In the genomic region with DNA sequence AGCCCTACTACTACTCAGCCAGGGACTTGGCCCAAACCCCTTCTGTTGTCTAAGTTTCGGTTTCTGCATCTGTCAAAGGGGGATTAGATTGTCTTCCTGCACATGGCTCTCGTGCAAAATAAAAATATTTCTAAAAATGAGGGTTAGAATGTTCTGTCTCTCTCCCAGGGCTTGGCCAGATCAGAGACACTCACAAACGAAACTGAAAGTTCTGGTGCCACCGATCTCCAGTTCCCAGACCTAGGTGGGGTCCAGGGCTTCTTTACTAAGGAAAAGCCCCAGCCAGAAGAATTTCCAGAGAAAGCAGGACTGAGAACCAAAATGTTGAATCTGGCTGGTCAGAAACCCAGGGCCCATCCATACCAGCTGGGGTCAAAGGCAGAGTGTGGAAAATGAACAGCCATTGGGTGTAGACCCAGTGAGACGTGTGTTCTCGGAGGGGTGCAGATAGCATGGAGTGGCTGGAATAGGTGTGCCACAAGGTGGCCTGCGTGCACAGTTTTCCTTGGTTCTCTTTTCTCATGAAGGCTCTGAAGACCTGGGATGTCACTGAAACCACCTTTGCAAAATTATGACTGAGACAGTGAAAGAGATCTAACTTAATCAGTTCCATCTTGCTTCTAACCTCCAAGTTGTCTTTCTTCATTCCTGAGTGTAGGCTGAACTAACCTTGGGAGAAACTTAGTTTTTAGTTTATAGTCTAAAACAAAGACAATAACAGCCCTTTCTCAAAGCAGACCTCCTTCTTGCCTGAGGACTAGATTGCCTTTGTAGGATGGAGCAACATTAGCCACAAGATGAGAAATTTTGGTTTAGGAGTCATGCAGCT, we compare ENCODE assay signal across 8 cellular contexts. TPM values are rescaled to one million over a fixed set of nuclear protein-coding genes. Genes with fewer than 3 reads are reported as not detected.
DNase-seq lines count a peak whose midpoint lies in the region; ATAC-seq and TF ChIP-seq lines count a peak whose summit lies in the region.

No MANE protein-coding gene starts in this region.

- no peaks in the 10 kb centered on the region for H3K9me3 Mint-ChIP-seq in Calu3 (ENCODE audit: low read depth, unreplicated experiment)
- H3K9me3 Mint-ChIP-seq in activated naive CD8-positive, alpha-beta T cell treated with anti-CD3 and anti-CD28 coated beads, Interleukin-2, amount 10 ng/mL, durations not matched to agents 7 days and 5 days, result no peaks in the 10 kb centered on the region

- ATAC-seq in activated naive CD8-positive, alpha-beta T cell treated with anti-CD3 and anti-CD28 coated beads, Interleukin-2, amount 10 ng/mL, durations not matched to agents 7 days and 5 days (ENCODE audit: low read depth), result peak; percentile 6
- no peak for ATAC-seq in GM18909 (IDR thresholded peaks at IDR 0.05; ENCODE audit: poor library complexity, unreplicated experiment)

- intact Hi-C loops in Calu3 (cut with micrococcal nuclease; ENCODE audit: unreplicated experiment), result no loop called here

- H4K20me1 ChIP-seq in Karpas-422 (ENCODE audit: insufficient read depth, low read depth, low read length), result no peaks in the 10 kb centered on the region

- CTCF ChIA-PET in Calu3 (lab: Charles Lee), result no interaction called here

- H3K4me3 ChIP-seq in Karpas-422 (ENCODE audit: low read length), result peak overlapping the region; percentile 5; the same call in 1 of the 2 replicates

- H3K27me3 ChIP-seq in Karpas-422 (ENCODE audit: low read length), result no peaks in the 10 kb centered on the region

- POLR2A ChIA-PET in activated naive CD8-positive, alpha-beta T cell treated with anti-CD3 and anti-CD28 coated beads, Interleukin-2, amount 10 ng/mL, durations not matched to agents 7 days and 5 days (lab: Charles Lee), result interaction anchor here (0.9 to 9.1 kb wide), 5 partner anchors 14 to 92 kb away, joined by 3 to 105 read pairs (median 9); partner anchors contain the start of genes MATR3 and PAIP2

- DNase-seq in Calu3 (peak; percentile 53), Karpas-422 (no peak), myocyte (ENCODE audit: low read depth) (peak; percentile 39), NCI-H187 (lab: John Stamatoyannopoulos, UW) (no peak), NCI-H2227 (lab: John Stamatoyannopoulos, UW; ENCODE audit: unreplicated experiment) (no peak), T-helper 9 cell (no peak)
- DNase-seq in activated naive CD8-positive, alpha-beta T cell treated with anti-CD3 and anti-CD28 coated beads, Interleukin-2, amount 10 ng/mL, durations not matched to agents 7 days and 5 days, result no peak

- no peaks in the 10 kb centered on the region for H3K9me2 ChIP-seq in Karpas-422 (replicated peaks; ENCODE audit: insufficient read depth, low read length)

- H3K36me3 ChIP-seq in Karpas-422 (ENCODE audit: insufficient read depth, low read length), result no peaks in the 10 kb centered on the region

- H2AFZ ChIP-seq in Karpas-422 (ENCODE audit: low read length), result no peak overlapping the region

- peaks cover under 1% of the 10 kb centered on the region; the same call in 1 of the 2 replicates for H3K79me2 ChIP-seq in Karpas-422 (ENCODE audit: low read length)

- peaks cover 6% of the 10 kb centered on the region for H3K36me3 Mint-ChIP-seq in Calu3 (ENCODE audit: insufficient read depth, unreplicated experiment)
- peaks cover 6% of the 10 kb centered on the region for H3K36me3 Mint-ChIP-seq in activated naive CD8-positive, alpha-beta T cell treated with anti-CD3 and anti-CD28 coated beads, Interleukin-2, amount 10 ng/mL, durations not matched to agents 7 days and 5 days

- H3K27ac ChIP-seq in Karpas-422 (ENCODE audit: low read length), result no peak overlapping the region; the same call in 1 of the 2 replicates

- BruUV-seq in Calu3 (replicated peaks; lab: Mats Ljungman, UMichigan), result no TSS peak

- H3K4me1 Mint-ChIP-seq in Calu3 (ENCODE audit: low read depth, unreplicated experiment), result peaks cover 29% of the 10 kb centered on the region
- peaks cover 53% of the 10 kb centered on the region for H3K4me1 Mint-ChIP-seq in activated naive CD8-positive, alpha-beta T cell treated with anti-CD3 and anti-CD28 coated beads, Interleukin-2, amount 10 ng/mL, durations not matched to agents 7 days and 5 days

- TF ChIP-seq CTCF in Calu3 (IDR thresholded peaks at IDR 0.05; ENCODE audit: unreplicated experiment), result peak; percentile 32

- H3K27me3 Mint-ChIP-seq in Calu3 (ENCODE audit: unreplicated experiment), result no peaks in the 10 kb centered on the region
- H3K27me3 Mint-ChIP-seq in activated naive CD8-positive, alpha-beta T cell treated with anti-CD3 and anti-CD28 coated beads, Interleukin-2, amount 10 ng/mL, durations not matched to agents 7 days and 5 days, result no peaks in the 10 kb centered on the region

- H3K4me1 ChIP-seq in Karpas-422 (ENCODE audit: low read length), result peaks cover 66% of the 10 kb centered on the region

- peak overlapping the region; percentile 59 for H3K27ac Mint-ChIP-seq in Calu3 (ENCODE audit: unreplicated experiment)
- peak overlapping the region; percentile 94 for H3K27ac Mint-ChIP-seq in activated naive CD8-positive, alpha-beta T cell treated with anti-CD3 and anti-CD28 coated beads, Interleukin-2, amount 10 ng/mL, durations not matched to agents 7 days and 5 days

- peak overlapping the region; percentile 33 for H3K4me3 Mint-ChIP-seq in Calu3 (ENCODE audit: low read depth, unreplicated experiment)
- peak overlapping the region; percentile 80 for H3K4me3 Mint-ChIP-seq in activated naive CD8-positive, alpha-beta T cell treated with anti-CD3 and anti-CD28 coated beads, Interleukin-2, amount 10 ng/mL, durations not matched to agents 7 days and 5 days

- no peaks in the 10 kb centered on the region for H3K9me3 ChIP-seq in Karpas-422 (ENCODE audit: low read length)

- H3K4me2 ChIP-seq in Karpas-422 (ENCODE audit: low read depth, low read length, poor library complexity, severe bottlenecking), result peak overlapping the region; percentile 62

- peak overlapping the region; percentile 46 for H3K9ac ChIP-seq in Karpas-422 (ENCODE audit: low read length)

RNA-seq across cellular contexts. Expression of gene SLC23A1, which starts 2.2 kb away (rescaled TPM):
- total RNA-seq in Calu3 (2022) (0.80 and 2.8 TPM in 2 replicates), myocyte (not detected in 2 replicates)
- not detected in 2 replicates for total RNA-seq in Karpas-422 (2014; rRNA removed; shearing (Covaris generic); ENCODE audit: low replicate concordance)
- 1 to 10 TPM; 1.3 to 1.8 TPM for total RNA-seq in activated naive CD8-positive, alpha-beta T cell treated with anti-CD3 and anti-CD28 coated beads, Interleukin-2, amount 10 ng/mL, durations not matched to agents 7 days and 5 days
- polyA plus RNA-seq in myocyte (2012), result 0.21 TPM

RNA-seq across cellular contexts. Expression of gene MZB1, which starts 4.4 kb away (rescaled TPM):
- 0.24 TPM in 1 of 2 replicates, not detected in the other for total RNA-seq in Calu3 (2022)
- 28.8 and 31.0 TPM in 2 replicates for total RNA-seq in Karpas-422 (2014; rRNA removed; shearing (Covaris generic); ENCODE audit: low replicate concordance)
- total RNA-seq in activated naive CD8-positive, alpha-beta T cell treated with anti-CD3 and anti-CD28 coated beads, Interleukin-2, amount 10 ng/mL, durations not matched to agents 7 days and 5 days, result 10 to 100 TPM; 21.8 to 22.6 TPM
- 0.16 TPM in 1 of 2 replicates, not detected in the other for total RNA-seq in myocyte
- not detected for polyA plus RNA-seq in myocyte (2012)

RNA-seq across cellular contexts. Expression of gene PROB1, which starts 9.6 kb away (rescaled TPM):
- total RNA-seq in Calu3 (2022) (1.9 and 2.4 TPM in 2 replicates), myocyte (58.8 and 59.5 TPM in 2 replicates)
- 0.78 and 2.3 TPM in 2 replicates for total RNA-seq in Karpas-422 (2014; rRNA removed; shearing (Covaris generic); ENCODE audit: low replicate concordance)
- 1 to 10 TPM; 4.1 to 4.3 TPM for total RNA-seq in activated naive CD8-positive, alpha-beta T cell treated with anti-CD3 and anti-CD28 coated beads, Interleukin-2, amount 10 ng/mL, durations not matched to agents 7 days and 5 days
- polyA plus RNA-seq in myocyte (2012), result 5.9 TPM

RNA-seq across cellular contexts. Expression of gene SPATA24, which starts 18.6 kb away (rescaled TPM):
- total RNA-seq in Calu3 (2022), result 5.1 and 6.8 TPM in 2 replicates
- total RNA-seq in Karpas-422 (2014; rRNA removed; shearing (Covaris generic); ENCODE audit: low replicate concordance), result 4.6 and 7.7 TPM in 2 replicates
- 1 to 10 TPM; 6.3 to 6.4 TPM for total RNA-seq in activated naive CD8-positive, alpha-beta T cell treated with anti-CD3 and anti-CD28 coated beads, Interleukin-2, amount 10 ng/mL, durations not matched to agents 7 days and 5 days
- total RNA-seq in myocyte, result 11.0 and 16.4 TPM in 2 replicates
- polyA plus RNA-seq in myocyte (2012), result 7.4 TPM

RNA-seq across cellular contexts. Expression of gene PAIP2, which starts 43.6 kb away (rescaled TPM):
- 73.0 and 81.2 TPM in 2 replicates for total RNA-seq in Calu3 (2022)
- 111 and 113 TPM in 2 replicates for total RNA-seq in Karpas-422 (2014; rRNA removed; shearing (Covaris generic); ENCODE audit: low replicate concordance)
- 100 to 1,000 TPM; 108 to 118 TPM for total RNA-seq in activated naive CD8-positive, alpha-beta T cell treated with anti-CD3 and anti-CD28 coated beads, Interleukin-2, amount 10 ng/mL, durations not matched to agents 7 days and 5 days
- total RNA-seq in myocyte, result 110 and 111 TPM in 2 replicates
- 71.0 TPM for polyA plus RNA-seq in myocyte (2012)

Comparison
In these comparisons a context has a peak if more than half of its experiments do, and no peak if none do; other contexts are left out.
1. DNase-seq: peak in Calu3 (single experiment) and myocyte (single experiment); none in Karpas-422 (single experiment), activated naive CD8-positive, alpha-beta T cell treated with anti-CD3 and anti-CD28 coated beads, Interleukin-2, amount 10 ng/mL, durations not matched to agents 7 days and 5 days (single experiment), NCI-H187 (0 of 2), NCI-H2227 (single experiment) and T-helper 9 cell (single experiment).
2. RNA of gene MZB1, which starts 4.4 kb away (total RNA-seq): 28.8 to 31.0 TPM in Karpas-422 and 21.8 to 22.6 TPM in activated naive CD8-positive, alpha-beta T cell treated with anti-CD3 and anti-CD28 coated beads, Interleukin-2, amount 10 ng/mL, durations not matched to agents 7 days and 5 days; 0.24 TPM in Calu3 and 0.16 TPM in myocyte; every median in the first group is over 10 times any median in the second.
3. RNA of gene PROB1, which starts 9.6 kb away (total RNA-seq): 58.8 to 59.5 TPM in myocyte; 4.1 to 4.3 TPM in activated naive CD8-positive, alpha-beta T cell treated with anti-CD3 and anti-CD28 coated beads, Interleukin-2, amount 10 ng/mL, durations not matched to agents 7 days and 5 days, 1.9 to 2.4 TPM in Calu3 and 0.78 to 2.3 TPM in Karpas-422; every median in the first group is over 10 times any median in the second.